In the genomic region with DNA sequence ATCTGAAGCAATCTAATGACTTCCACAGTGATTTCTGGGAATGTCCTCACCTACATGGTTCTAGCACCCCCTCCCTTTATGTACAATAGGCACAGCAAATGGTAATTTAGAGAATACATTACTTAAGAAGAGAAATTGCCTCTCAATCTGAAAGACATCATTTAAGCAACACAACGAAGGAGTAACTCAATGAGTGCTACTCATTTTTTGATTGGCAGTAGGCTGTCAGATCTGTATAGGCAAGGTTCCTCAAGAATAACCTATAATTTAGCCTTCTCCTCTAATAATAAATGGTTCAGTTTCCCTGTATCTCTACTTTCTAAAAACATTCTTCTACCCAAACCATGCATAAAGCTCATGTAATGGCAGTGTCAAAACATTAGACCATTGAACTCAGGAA, we compare ENCODE assay signal across 33 cellular contexts. TPM values are rescaled to one million over a fixed set of nuclear protein-coding genes. Genes with fewer than 3 reads are reported as not detected.
"Had no signal": no experiment of that assay in that cellular context is flagged by ENCODE, and none has a peak within 500 bp of the region (broad histone marks: within the 10 kb centered on the region; RNA-seq: fewer than 3 reads in every experiment).

No MANE protein-coding gene starts in this region.

- H3K27me3 Mint-ChIP-seq: activated B cell treated with CpG ODN at 0.5 μM for 24 hours; activated CD8-positive, alpha-beta T cell treated with anti-CD3 and anti-CD28 coated beads for 36 hours; activated naive CD8-positive, alpha-beta T cell; activated T-helper 17 cell treated with anti-CD3 and anti-CD28 coated beads, Interleukin-2, amount 50 U/mL, for 72 hours; central memory CD8-positive, alpha-beta T cell; dendritic cell treated with granulocyte-macrophage colony-stimulating factor and Interleukin-4, amounts not matched to agents 40 ng/mL and 50 ng/mL, for 4 days; T-cell had no signal

- FAIRE-seq: astrocyte, frontal cortex had no signal

- ATAC-seq: activated CD4-positive, CD25-positive, alpha-beta regulatory T cell treated with anti-CD3 and anti-CD28 coated beads, Interleukin-2, amount 50 U/mL, for 24 hours; activated CD8-positive, alpha-beta T cell treated with anti-CD3 and anti-CD28 coated beads for 36 hours; activated T-cell treated with anti-CD3 and anti-CD28 coated beads, Interleukin-2, amount 50 U/mL, for 4 hours; activated T-helper 17 cell treated with anti-CD3 and anti-CD28 coated beads, Interleukin-2, amount 50 U/mL, for 72 hours; esophagus mucosa; T-cell had no signal

- H3K4me3 ChIP-seq: coronary artery, dorsolateral prefrontal cortex had no signal

- H3K27ac ChIP-seq: brain microvascular endothelial cell, coronary artery, dorsolateral prefrontal cortex, WERI-Rb-1 had no signal

- H3K27ac Mint-ChIP-seq: activated B cell treated with CpG ODN at 0.5 μM for 24 hours; activated CD8-positive, alpha-beta T cell treated with anti-CD3 and anti-CD28 coated beads for 36 hours; activated naive CD8-positive, alpha-beta T cell; activated T-helper 17 cell treated with anti-CD3 and anti-CD28 coated beads, Interleukin-2, amount 50 U/mL, for 72 hours; dendritic cell treated with granulocyte-macrophage colony-stimulating factor and Interleukin-4, amounts not matched to agents 40 ng/mL and 50 ng/mL, for 4 days; endodermal cell; T-cell; T-helper 1 cell treated with Interleukin-12 subunit alpha and Interleukin-12 subunit beta and Interleukin-4 antibody, amounts not matched to agents 30 μg/mL and 1 μg/mL, for 36 hours; T-helper 2 cell treated with Interferon-gamma antibody and Interleukin-4, amounts not matched to agents 5 μg/mL and 100 μg/mL, for 36 hours had no signal

- H3K4me1 Mint-ChIP-seq: activated B cell treated with CpG ODN at 0.5 μM for 24 hours; activated T-helper 17 cell treated with anti-CD3 and anti-CD28 coated beads, Interleukin-2, amount 50 U/mL, for 72 hours; central memory CD8-positive, alpha-beta T cell; T-cell had no signal

- H3K36me3 Mint-ChIP-seq: activated naive CD8-positive, alpha-beta T cell; T-cell had no signal

- H3K36me3 ChIP-seq: brain microvascular endothelial cell, WERI-Rb-1 had no signal

- H3K27me3 ChIP-seq: brain microvascular endothelial cell, dorsolateral prefrontal cortex had no signal

- H3K4me3 Mint-ChIP-seq: activated B cell treated with CpG ODN at 0.5 μM for 24 hours; activated CD8-positive, alpha-beta T cell treated with anti-CD3 and anti-CD28 coated beads for 36 hours; activated naive CD8-positive, alpha-beta T cell; activated T-cell treated with anti-CD3 and anti-CD28 coated beads, Interleukin-2, amount 50 U/mL, for 4 hours; activated T-helper 17 cell treated with anti-CD3 and anti-CD28 coated beads, Interleukin-2, amount 50 U/mL, for 72 hours; central memory CD8-positive, alpha-beta T cell; dendritic cell treated with granulocyte-macrophage colony-stimulating factor and Interleukin-4, amounts not matched to agents 40 ng/mL and 50 ng/mL, for 4 days; endodermal cell; T-cell; T-helper 1 cell treated with Interleukin-12 subunit alpha and Interleukin-12 subunit beta and Interleukin-4 antibody, amounts not matched to agents 30 μg/mL and 1 μg/mL, for 36 hours; T-helper 2 cell treated with Interferon-gamma antibody and Interleukin-4, amounts not matched to agents 5 μg/mL and 100 μg/mL, for 36 hours had no signal

- DNase-seq: activated B cell treated with CpG ODN at 0.5 μM for 24 hours; activated CD4-positive, alpha-beta T cell treated with anti-CD3 and anti-CD28 coated beads for 48 hours; activated CD4-positive, alpha-beta T cell treated with anti-CD3 and anti-CD28 coated beads, Interleukin-2, amount 50 U/mL, for 1 hour; activated CD4-positive, alpha-beta T cell treated with anti-CD3 and anti-CD28 coated beads, Interleukin-2, amount 50 U/mL, for 48 hours; activated CD8-positive, alpha-beta memory T cell treated with anti-CD3 and anti-CD28 coated beads for 24 hours; activated CD8-positive, alpha-beta T cell treated with anti-CD3 and anti-CD28 coated beads for 36 hours; activated effector memory CD4-positive, alpha-beta T cell treated with Interleukin-2 at 50 U/mL for 16 hours; activated gamma-delta T cell treated with Interleukin-2 at 50 U/mL for 16 hours; activated naive CD4-positive, alpha-beta T cell treated with anti-CD3 and anti-CD28 coated beads, Interleukin-2, amount 50 U/mL, for 16 hours; activated naive CD4-positive, alpha-beta T cell treated with Interleukin-2 at 50 U/mL for 16 hours; activated T-cell treated with anti-CD3 and anti-CD28 coated beads, Interleukin-2, amount 50 U/mL, for 4 hours; amniotic stem cell; anterior cingulate cortex; brain microvascular endothelial cell; dorsolateral prefrontal cortex; effector memory CD4-positive, alpha-beta T cell; endodermal cell; foreskin fibroblast; head of caudate nucleus; T-cell; T1000; WERI-Rb-1 had no signal

- H3K9me3 Mint-ChIP-seq: activated CD8-positive, alpha-beta T cell treated with anti-CD3 and anti-CD28 coated beads for 36 hours; activated T-cell treated with anti-CD3 and anti-CD28 coated beads, Interleukin-2, amount 50 U/mL, for 4 hours; dendritic cell treated with granulocyte-macrophage colony-stimulating factor and Interleukin-4, amounts not matched to agents 40 ng/mL and 50 ng/mL, for 4 days; endodermal cell; T-helper 1 cell treated with Interleukin-12 subunit alpha and Interleukin-12 subunit beta and Interleukin-4 antibody, amounts not matched to agents 30 μg/mL and 1 μg/mL, for 36 hours; T-helper 2 cell treated with Interferon-gamma antibody and Interleukin-4, amounts not matched to agents 5 μg/mL and 100 μg/mL, for 36 hours had no signal

RNA-seq across cellular contexts. Expression of a gene that starts 30.6 kb away (rescaled TPM):
- total RNA-seq: activated B cell treated with CpG ODN at 0.5 μM for 24 hours; activated CD8-positive, alpha-beta T cell treated with anti-CD3 and anti-CD28 coated beads for 36 hours; activated T-helper 17 cell treated with anti-CD3 and anti-CD28 coated beads, Interleukin-2, amount 50 U/mL, for 72 hours had no signal
